1 cellular context compared by ENCODE assay signal in the genomic region with DNA sequence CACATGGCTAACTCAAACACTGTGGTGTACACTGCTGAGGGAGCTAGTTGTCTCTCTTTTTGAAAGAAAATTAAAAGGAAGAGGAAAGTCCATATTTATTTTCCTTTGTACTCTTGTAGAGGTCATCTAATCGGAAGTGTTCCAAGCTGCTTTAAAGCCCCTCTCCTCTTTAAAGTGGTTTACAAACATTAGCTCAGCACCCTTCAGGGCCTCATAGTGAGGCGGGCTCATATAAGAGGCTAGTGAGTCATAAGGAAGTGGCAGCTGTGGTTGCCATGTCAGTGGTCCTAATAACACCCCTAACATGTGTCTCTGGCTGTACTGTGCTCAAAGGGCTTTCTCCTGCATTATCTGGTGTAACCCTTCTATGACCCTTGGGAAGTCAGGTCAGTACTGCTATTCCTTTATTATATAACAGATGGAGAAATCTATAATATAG.
A peak's percentile ranks its signal among the peaks of the same experiment; 100 is the strongest.
TF ChIP-seq lines count a peak whose summit lies in the region.

No MANE protein-coding gene starts in this region.

TF ChIP-seq in K562, 482 proteins besides CTCF, POLR2A, EP300 and RAD21 (continued from another document):
- TF ChIP-seq DEAF1 (CRISPR knock-in tag; IDR thresholded peaks at IDR 0.05) (no peak), ZC3H11A (IDR thresholded peaks at IDR 0.05; ENCODE audit: low read depth, low read length) (no peak), ZNF184 (CRISPR knock-in tag; IDR thresholded peaks at IDR 0.05) (no peak), TEAD1 (CRISPR knock-in tag; IDR thresholded peaks at IDR 0.05) (no peak), ZNF830 (CRISPR knock-in tag; IDR thresholded peaks at IDR 0.05) (no peak), EWSR1 (IDR thresholded peaks at IDR 0.05; ENCODE audit: borderline replicate concordance, low read depth, partially characterized antibody) (no peak), ZNF431 (CRISPR knock-in tag; IDR thresholded peaks at IDR 0.05) (no peak), FOSL1 (tag; conservative IDR thresholded peaks at IDR 0.05) (peak; percentile 65), PYGO2 (tag; IDR thresholded peaks at IDR 0.05) (no peak), NFIC (IDR thresholded peaks at IDR 0.05) (no peak), NCOA4 (IDR thresholded peaks at IDR 0.05; ENCODE audit: partially characterized antibody) (no peak), BCLAF1 (IDR thresholded peaks at IDR 0.05; ENCODE audit: borderline replicate concordance in 1 of 2, control insufficient read depth in 1 of 2, low read depth in 2 of 2, low read length in 1 of 2) (no peak), RNF2 (IDR thresholded peaks at IDR 0.05) (no peak), CREM (IDR thresholded peaks at IDR 0.05; ENCODE audit: low read depth) (peak; percentile 30; the same call in 1 of the 2 replicates), MIER1 (IDR thresholded peaks at IDR 0.05; ENCODE audit: low read depth) (no peak), XRCC3 (IDR thresholded peaks at IDR 0.05) (no peak), FUS (optimal IDR thresholded peaks at IDR 0.05; ENCODE audit: low read depth, low read length) (no peak), PML (IDR thresholded peaks at IDR 0.05; ENCODE audit: low read length) (no peak), ATF3 (IDR thresholded peaks at IDR 0.05) (peak; percentile 47; the same call in 1 of the 2 replicates), ATF3 (CRISPR knock-in tag; conservative IDR thresholded peaks at IDR 0.05) (no peak), RFX1 (IDR thresholded peaks at IDR 0.05) (peak; percentile 42), NR0B1 (IDR thresholded peaks at IDR 0.05; ENCODE audit: partially characterized antibody) (no peak), JUND (IDR thresholded peaks at IDR 0.05; ENCODE audit: borderline replicate concordance, low read depth, low read length) (peak; percentile 44; the same call in 1 of the 2 replicates), JUND (tag; IDR thresholded peaks at IDR 0.05; ENCODE audit: borderline replicate concordance, low read depth, low read length) (no peak; the same call in 2 of the 3 replicates), SOX6 (IDR thresholded peaks at IDR 0.05) (no peak), TAF7 (tag; IDR thresholded peaks at IDR 0.05) (no peak), ZKSCAN1 (IDR thresholded peaks at IDR 0.05; ENCODE audit: low read depth, low read length) (peak; percentile 50; the same call in 1 of the 2 replicates), ZNF740 (CRISPR knock-in tag; IDR thresholded peaks at IDR 0.05) (no peak), ZNF740 (tag; IDR thresholded peaks at IDR 0.05) (no peak), PRPF4 (IDR thresholded peaks at IDR 0.05; ENCODE audit: insufficient read depth, low read depth, low read length, poor library complexity, severe bottlenecking) (no peak), TBL1XR1 (IDR thresholded peaks at IDR 0.05; ENCODE audit: low read length in 2 of 2) (no peak)
- TF ChIP-seq, protein P1, sequence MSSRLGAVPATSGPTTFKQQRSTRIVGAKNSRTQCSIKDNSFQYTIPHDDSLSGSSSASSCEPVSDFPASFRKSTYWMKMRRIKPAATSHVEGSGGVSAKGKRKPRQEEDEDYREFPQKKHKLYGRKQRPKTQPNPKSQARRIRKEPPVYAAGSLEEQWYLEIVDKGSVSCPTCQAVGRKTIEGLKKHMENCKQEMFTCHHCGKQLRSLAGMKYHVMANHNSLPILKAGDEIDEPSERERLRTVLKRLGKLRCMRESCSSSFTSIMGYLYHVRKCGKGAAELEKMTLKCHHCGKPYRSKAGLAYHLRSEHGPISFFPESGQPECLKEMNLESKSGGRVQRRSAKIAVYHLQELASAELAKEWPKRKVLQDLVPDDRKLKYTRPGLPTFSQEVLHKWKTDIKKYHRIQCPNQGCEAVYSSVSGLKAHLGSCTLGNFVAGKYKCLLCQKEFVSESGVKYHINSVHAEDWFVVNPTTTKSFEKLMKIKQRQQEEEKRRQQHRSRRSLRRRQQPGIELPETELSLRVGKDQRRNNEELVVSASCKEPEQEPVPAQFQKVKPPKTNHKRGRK (tag; IDR thresholded peaks at IDR 0.05): no peak
- TF ChIP-seq, protein P2, sequence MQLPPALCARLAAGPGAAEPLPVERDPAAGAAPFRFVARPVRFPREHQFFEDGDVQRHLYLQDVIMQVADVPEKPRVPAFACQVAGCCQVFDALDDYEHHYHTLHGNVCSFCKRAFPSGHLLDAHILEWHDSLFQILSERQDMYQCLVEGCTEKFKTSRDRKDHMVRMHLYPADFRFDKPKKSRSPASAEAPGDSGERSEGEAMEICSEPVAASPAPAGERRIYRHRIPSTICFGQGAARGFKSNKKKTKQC (CRISPR knock-in tag; IDR thresholded peaks at IDR 0.05): no peak
- TF ChIP-seq, protein P3, sequence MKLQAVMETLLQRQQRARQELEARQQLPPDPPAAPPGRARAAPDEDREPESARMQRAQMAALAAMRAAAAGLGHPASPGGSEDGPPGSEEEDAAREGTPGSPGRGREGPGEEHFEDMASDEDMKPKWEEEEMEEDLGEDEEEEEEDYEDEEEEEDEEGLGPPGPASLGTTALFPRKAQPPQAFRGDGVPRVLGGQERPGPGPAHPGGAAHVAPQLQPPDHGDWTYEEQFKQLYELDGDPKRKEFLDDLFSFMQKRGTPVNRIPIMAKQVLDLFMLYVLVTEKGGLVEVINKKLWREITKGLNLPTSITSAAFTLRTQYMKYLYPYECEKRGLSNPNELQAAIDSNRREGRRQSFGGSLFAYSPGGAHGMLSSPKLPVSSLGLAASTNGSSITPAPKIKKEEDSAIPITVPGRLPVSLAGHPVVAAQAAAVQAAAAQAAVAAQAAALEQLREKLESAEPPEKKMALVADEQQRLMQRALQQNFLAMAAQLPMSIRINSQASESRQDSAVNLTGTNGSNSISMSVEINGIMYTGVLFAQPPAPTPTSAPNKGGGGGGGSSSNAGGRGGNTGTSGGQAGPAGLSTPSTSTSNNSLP (IDR thresholded peaks at IDR 0.05; ENCODE audit: borderline replicate concordance, low read depth, low read length): no peak
